ENCODE assay signal across 28 cellular contexts in genomic region chr17:82828875-82829487, GRCh38. TPM values are rescaled to one million over a fixed set of nuclear protein-coding genes. Genes with fewer than 3 reads are reported as not detected.
"Had no signal": no experiment of that assay in that cellular context is flagged by ENCODE, and none has a peak within 500 bp of the region (broad histone marks: within the 10 kb centered on the region; RNA-seq: fewer than 3 reads in every experiment).

No MANE protein-coding gene starts in this region.

- H3K4me3 ChIP-seq: cardiac muscle cell, SJSA1 had no signal

- H3K27ac ChIP-seq: brain microvascular endothelial cell, cardiac muscle cell, KMS-11, SJSA1 had no signal

- H3K4me1 ChIP-seq: SJSA1 had no signal

- ATAC-seq: activated T-cell treated with anti-CD3 and anti-CD28 coated beads, Interleukin-2, amount 50 U/mL, for 4 hours; Panc1; SK-N-SH treated with all-trans-retinoic acid at 6 μM for 48 hours; T-helper 17 cell had no signal

- H3K9me3 ChIP-seq: SJSA1 had no signal

- DNase-seq: activated B cell treated with CpG ODN at 0.5 μM for 24 hours; activated CD4-positive, alpha-beta memory T cell treated with anti-CD3 and anti-CD28 coated beads for 36 hours; activated CD4-positive, alpha-beta T cell treated with anti-CD3 and anti-CD28 coated beads, Interleukin-2, amount 10 ng/mL, durations not matched to agents 7 days and 5 days; activated CD8-positive, alpha-beta memory T cell treated with anti-CD3 and anti-CD28 coated beads for 24 hours; activated effector memory CD4-positive, alpha-beta T cell treated with anti-CD3 and anti-CD28 coated beads, Interleukin-2, amount 50 U/mL, for 16 hours; activated naive CD4-positive, alpha-beta T cell treated with Interleukin-2 at 50 U/mL for 16 hours; activated naive CD8-positive, alpha-beta T cell treated with anti-CD3 and anti-CD28 coated beads for 36 hours; activated T-cell treated with anti-CD3 and anti-CD28 coated beads, Interleukin-2, amount 50 U/mL, for 4 hours; brain microvascular endothelial cell; IMR-90; NCI-H1092; NCI-H1417; NCI-H1930; NCI-H2171 treated with DMSO at 0.1 percent for 48 hours; NCI-H226; NCI-H526; NCI-H82; RPMI8226; SHP77; T-helper 17 cell; T-helper 9 cell had no signal

- H3K27me3 ChIP-seq: brain microvascular endothelial cell, cardiac muscle cell, SJSA1 had no signal

- H3K36me3 ChIP-seq: brain microvascular endothelial cell, cardiac muscle cell had no signal

RNA-seq across cellular contexts. Expression of gene ZNF750, which starts 10.8 kb away (rescaled TPM):
- total RNA-seq: activated B cell treated with CpG ODN at 0.5 μM for 24 hours; activated CD4-positive, alpha-beta memory T cell treated with anti-CD3 and anti-CD28 coated beads for 36 hours; activated CD4-positive, alpha-beta T cell treated with anti-CD3 and anti-CD28 coated beads, Interleukin-2, amount 10 ng/mL, durations not matched to agents 7 days and 5 days; activated naive CD8-positive, alpha-beta T cell treated with anti-CD3 and anti-CD28 coated beads for 36 hours; activated T-cell treated with anti-CD3 and anti-CD28 coated beads, Interleukin-2, amount 50 U/mL, for 4 hours; cardiac muscle cell; IMR-90; NCI-H460; OCI-LY7; SJSA1; T-helper 17 cell had no signal
